9 cellular contexts compared by ENCODE assay signal in the genomic region with DNA sequence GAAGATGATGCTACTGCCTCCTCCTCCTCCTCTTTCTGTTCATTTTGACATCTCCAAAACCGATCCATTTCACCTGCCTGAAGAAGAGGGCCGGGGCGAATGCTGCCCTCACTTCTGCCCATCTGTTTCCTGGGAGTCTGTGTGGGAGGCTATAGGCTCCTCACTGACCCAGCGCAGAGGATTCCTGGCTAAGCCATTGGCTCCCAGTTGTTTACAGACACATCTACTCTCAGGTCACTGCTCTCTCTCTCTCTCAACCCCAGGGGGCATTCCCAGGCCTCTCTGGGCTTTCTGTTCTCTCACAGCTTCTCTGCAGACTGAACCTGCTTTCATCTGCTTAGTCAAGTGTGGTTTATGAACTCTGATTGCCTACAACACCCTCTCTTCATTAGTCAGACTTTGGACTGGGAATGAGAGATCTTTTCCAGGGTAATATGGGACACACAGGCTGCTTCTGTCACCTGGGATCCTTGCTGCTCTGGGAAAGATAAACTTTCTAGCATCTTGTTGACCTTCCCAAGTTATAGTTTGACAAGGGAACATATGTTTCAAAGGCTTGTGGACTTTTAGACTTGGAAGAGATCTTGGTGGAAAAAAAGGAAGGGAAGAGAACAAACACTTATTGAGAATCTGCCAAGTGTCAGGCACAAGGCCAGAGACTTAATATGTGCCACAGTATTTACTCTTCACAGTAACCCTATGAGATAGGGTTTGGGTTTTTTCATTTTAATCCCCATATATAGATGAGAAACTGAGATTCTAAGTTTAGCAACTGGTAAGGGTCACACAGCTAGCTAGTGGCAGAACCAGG. TPM values are rescaled to one million over a fixed set of nuclear protein-coding genes. Genes with fewer than 3 reads are reported as not detected.
DNase-seq lines count a peak whose midpoint lies in the region; ATAC-seq lines count a peak whose summit lies in the region.
"Had no signal": no experiment of that assay in that cellular context is flagged by ENCODE, and none has a peak within 500 bp of the region (broad histone marks: within the 10 kb centered on the region; RNA-seq: fewer than 3 reads in every experiment).

No MANE protein-coding gene starts in this region.

- peak overlapping the region; percentile 80 to 83 for H3K4me3 Mint-ChIP-seq in activated T-cell treated with anti-CD3 and anti-CD28 coated beads, Interleukin-2, amount 50 U/mL, for 72 hours
- H3K4me3 Mint-ChIP-seq in stimulated activated naive B cell treated with anti-CD40 and anti-IgM and Interleukin-4, amounts not matched to agents 10 μg/mL and 1 μg/mL and 100 μg/mL, for 72 hours: peak overlapping the region; percentile 74 to 82

- intact Hi-C loops in left ventricle myocardium superior (cut with micrococcal nuclease): no loop called here

- H3K4me1 Mint-ChIP-seq in activated T-cell treated with anti-CD3 and anti-CD28 coated beads, Interleukin-2, amount 50 U/mL, for 72 hours (ENCODE audit: low read depth): peaks cover 79% of the 10 kb centered on the region
- peaks cover 45 to 79% of the 10 kb centered on the region in 2 donors for H3K4me1 Mint-ChIP-seq in stimulated activated naive B cell treated with anti-CD40 and anti-IgM and Interleukin-4, amounts not matched to agents 10 μg/mL and 1 μg/mL and 100 μg/mL, for 72 hours

- H3K9me3 Mint-ChIP-seq in activated T-cell treated with anti-CD3 and anti-CD28 coated beads, Interleukin-2, amount 50 U/mL, for 72 hours: no peaks in the 10 kb centered on the region
- H3K9me3 Mint-ChIP-seq in stimulated activated naive B cell treated with anti-CD40 and anti-IgM and Interleukin-4, amounts not matched to agents 10 μg/mL and 1 μg/mL and 100 μg/mL, for 72 hours: no peaks in the 10 kb centered on the region

- H3K36me3 Mint-ChIP-seq in activated T-cell treated with anti-CD3 and anti-CD28 coated beads, Interleukin-2, amount 50 U/mL, for 72 hours (ENCODE audit: insufficient read depth in 2 of 2): no peaks in the 10 kb centered on the region
- no peaks in the 10 kb centered on the region for H3K36me3 Mint-ChIP-seq in stimulated activated naive B cell treated with anti-CD40 and anti-IgM and Interleukin-4, amounts not matched to agents 10 μg/mL and 1 μg/mL and 100 μg/mL, for 72 hours

- peak; percentile 58 for ATAC-seq in HG02610 (IDR thresholded peaks at IDR 0.05; ENCODE audit: unreplicated experiment)
- peak; percentile 74 to 75 for ATAC-seq in activated T-cell treated with anti-CD3 and anti-CD28 coated beads, Interleukin-2, amount 50 U/mL, for 72 hours (replicated peaks in 1 of 2)
- peak; percentile 33 for ATAC-seq in left ventricle myocardium superior
- peak; percentile 82 to 83 for ATAC-seq in stimulated activated naive B cell treated with anti-CD40 and anti-IgM and Interleukin-4, amounts not matched to agents 10 μg/mL and 1 μg/mL and 100 μg/mL, for 72 hours (replicated peaks)

- DNase-seq in NCI-H2227 (lab: John Stamatoyannopoulos, UW; ENCODE audit: unreplicated experiment): peak; percentile 11
- no peak for DNase-seq in NCI-H2227 treated with DMSO at 0.1 percent for 48 hours (lab: John Stamatoyannopoulos, UW)
- peak; percentile 62 for DNase-seq in NCI-H146 treated with DMSO at 0.1 percent for 48 hours (lab: John Stamatoyannopoulos, UW; ENCODE audit: unreplicated experiment)
- DNase-seq in activated T-cell treated with anti-CD3 and anti-CD28 coated beads, Interleukin-2, amount 50 U/mL, for 72 hours: peak; percentile 70 to 80
- no peak for DNase-seq in left ventricle myocardium superior
- DNase-seq in stimulated activated naive B cell treated with anti-CD40 and anti-IgM and Interleukin-4, amounts not matched to agents 10 μg/mL and 1 μg/mL and 100 μg/mL, for 72 hours: peak; percentile 78
- no peak for DNase-seq in occipital lobe (lab: John Stamatoyannopoulos, UW)
- DNase-seq: DND-41 had no signal

- H3K27me3 Mint-ChIP-seq in activated T-cell treated with anti-CD3 and anti-CD28 coated beads, Interleukin-2, amount 50 U/mL, for 72 hours (ENCODE audit: low read depth): no peaks in the 10 kb centered on the region
- no peaks in the 10 kb centered on the region for H3K27me3 Mint-ChIP-seq in stimulated activated naive B cell treated with anti-CD40 and anti-IgM and Interleukin-4, amounts not matched to agents 10 μg/mL and 1 μg/mL and 100 μg/mL, for 72 hours

- H3K27ac Mint-ChIP-seq in activated T-cell treated with anti-CD3 and anti-CD28 coated beads, Interleukin-2, amount 50 U/mL, for 72 hours: peak overlapping the region; percentile 94
- H3K27ac Mint-ChIP-seq in stimulated activated naive B cell treated with anti-CD40 and anti-IgM and Interleukin-4, amounts not matched to agents 10 μg/mL and 1 μg/mL and 100 μg/mL, for 72 hours: peak overlapping the region; percentile 99

RNA-seq across cellular contexts. Expression of gene USP3, which starts 30.2 kb away (rescaled TPM):
- total RNA-seq in activated T-cell treated with anti-CD3 and anti-CD28 coated beads, Interleukin-2, amount 50 U/mL, for 72 hours: 10 to 100 TPM; 66.5 to 78.0 TPM
- total RNA-seq in left ventricle myocardium superior (18.1 TPM), occipital lobe (86.4 TPM)

Comparison
In these comparisons a context has a peak if more than half of its experiments do, and no peak if none do; other contexts are left out.
1. DNase-seq: peak in NCI-H2227 (single experiment), NCI-H146 treated with DMSO at 0.1 percent for 48 hours (single experiment), activated T-cell treated with anti-CD3 and anti-CD28 coated beads, Interleukin-2, amount 50 U/mL, for 72 hours (2 of 2) and stimulated activated naive B cell treated with anti-CD40 and anti-IgM and Interleukin-4, amounts not matched to agents 10 μg/mL and 1 μg/mL and 100 μg/mL, for 72 hours (single experiment); none in NCI-H2227 treated with DMSO at 0.1 percent for 48 hours (single experiment), left ventricle myocardium superior (single experiment) and occipital lobe (single experiment).
2. Peak in every context shown above with its lines, with median percentiles within 50 percentile points of each other: ATAC-seq.